In genomic region chr1:204629459-204629858, GRCh38 we compare ENCODE assay signal across 2 cellular contexts. TPM values are rescaled to one million over a fixed set of nuclear protein-coding genes. Genes with fewer than 3 reads are reported as not detected.
"Had no signal": no experiment of that assay in that cellular context is flagged by ENCODE, and none has a peak within 500 bp of the region (broad histone marks: within the 10 kb centered on the region; RNA-seq: fewer than 3 reads in every experiment).

No MANE protein-coding gene starts in this region.

RNA-seq across cellular contexts. Expression of gene LRRN2, which starts 56.1 kb away (rescaled TPM):
- total RNA-seq: LHCN-M2, MCF 10A had no signal
